Comparison of ENCODE assay signal across 20 cellular contexts in genomic region chr10:79475119-79475653, GRCh38. TPM values are rescaled to one million over a fixed set of nuclear protein-coding genes. Genes with fewer than 3 reads are reported as not detected.
DNase-seq lines count a peak whose midpoint lies in the region; ATAC-seq, FAIRE-seq and TF ChIP-seq lines count a peak whose summit lies in the region.
"Had no signal": no experiment of that assay in that cellular context is flagged by ENCODE, and none has a peak within 500 bp of the region (broad histone marks: within the 10 kb centered on the region; RNA-seq: fewer than 3 reads in every experiment).

No MANE protein-coding gene starts in this region.

- H3K4me1 Mint-ChIP-seq in immature natural killer cell = no peaks in the 10 kb centered on the region
- H3K4me1 Mint-ChIP-seq: CD4-positive, alpha-beta memory T cell had no signal

- no peak overlapping the region for H3K4me2 ChIP-seq in A549
- no peak overlapping the region for H3K4me2 ChIP-seq in PC-3 (ENCODE audit: low read length)
- H3K4me2 ChIP-seq in H1 (ENCODE audit: insufficient read depth in 1 of 2, low read depth in 2 of 2, low read length in 2 of 2) = no peak overlapping the region

- CTCF ChIA-PET in A549 (lab: Yijun Ruan, JAX) (interaction anchor here (1.5 to 2.3 kb wide), 3 partner anchors 11 to 101 kb away, joined by 4 to 7 read pairs (median 5); no protein-coding TSS in a partner anchor), PC-3 (lab: Charles Lee) (interaction anchor here (1.0 to 1.2 kb wide), 2 partner anchors 8 to 101 kb away, joined by 4 read pairs; no protein-coding TSS in a partner anchor), H1 (lab: Charles Lee; ENCODE audit: partially characterized antibody) (interaction anchor here (1.0 to 4.1 kb wide), 7 partner anchors 8 to 101 kb away, joined by 3 to 25 read pairs (median 6); no protein-coding TSS in a partner anchor)

- BruUV-seq in PC-3 (replicated peaks; lab: Mats Ljungman, UMichigan) = no TSS peak

- H3K9me2 ChIP-seq in PC-3 (replicated peaks; ENCODE audit: low read length) = no peaks in the 10 kb centered on the region

- no peak overlapping the region for H3K27ac ChIP-seq in A549
- no peak overlapping the region for H3K27ac ChIP-seq in PC-3 (ENCODE audit: low read length)
- H3K27ac ChIP-seq in H1 (ENCODE audit: low read depth, low read length) = no peak overlapping the region

- no peak overlapping the region for H2AK5ac ChIP-seq in H1 (ENCODE audit: low read depth, low read length)

- WGBS in A549 (ENCODE audit: missing lambda C conversion rate) = 65% methylated on average over 7 of the region's 7 CpGs
- 84% methylated on average over 7 of the region's 7 CpGs; no CpG with 5 or more reads in 1 of the 2 experiments for WGBS in H1 (ENCODE audit: extremely low coverage in 1 of 2, insufficient coverage in 1 of 2, insufficient read length in 1 of 2, insufficient replicate concordance in 2 of 2, low coverage in 1 of 2, low lambda C conversion rate in 2 of 2, missing lambda C conversion rate in 1 of 2), 2 experiments

- no peak overlapping the region for H2BK12ac ChIP-seq in H1 (ENCODE audit: low read depth, low read length)

- no peaks in the 10 kb centered on the region for H3K79me1 ChIP-seq in H1 (ENCODE audit: low read depth, low read length)

- TF ChIP-seq RAD21 in A549 (conservative IDR thresholded peaks at IDR 0.05 in 1 of 2, IDR thresholded peaks at IDR 0.05 in 1 of 2) (no peak), H1 (IDR thresholded peaks at IDR 0.05 in 1 of 2, conservative IDR thresholded peaks at IDR 0.05 in 1 of 2; ENCODE audit: low read depth in 2 of 2, low read length in 2 of 2) (no peak)

- no peak overlapping the region for H3K27ac Mint-ChIP-seq in immature natural killer cell
- H3K27ac Mint-ChIP-seq: CD4-positive, alpha-beta memory T cell had no signal

- H3K14ac ChIP-seq in H1 (ENCODE audit: insufficient read length) = no peak overlapping the region

- H3K18ac ChIP-seq in H1 (ENCODE audit: extremely low read depth, low read length) = no peak overlapping the region

- TF ChIP-seq EP300 in A549 (IDR thresholded peaks at IDR 0.05) (no peak), H1 (IDR thresholded peaks at IDR 0.05; ENCODE audit: borderline replicate concordance in 1 of 2, low read depth in 2 of 2, low read length in 2 of 2) (no peak)

- H3K27me3 ChIP-seq in PC-3 (ENCODE audit: low read length) (no peaks in the 10 kb centered on the region), H1 (replicated peaks in 1 of 4; ENCODE audit: control insufficient read depth in 3 of 4, extremely low read depth in 1 of 4, insufficient read depth in 3 of 4, low read length in 3 of 4) (no peaks in the 10 kb centered on the region)

- no peak for TF ChIP-seq POLR2A in A549 (IDR thresholded peaks at IDR 0.05; ENCODE audit: low read length)
- TF ChIP-seq POLR2A in H1 (IDR thresholded peaks at IDR 0.05; ENCODE audit: control extremely low read depth in 1 of 2, low read depth in 2 of 2, low read length in 2 of 2) = no peak

- H3K36me3 ChIP-seq in PC-3 (ENCODE audit: low read depth, low read length) = no peaks in the 10 kb centered on the region
- no peaks in the 10 kb centered on the region for H3K36me3 ChIP-seq in H1 (ENCODE audit: control insufficient read depth in 2 of 4, insufficient read depth in 4 of 4, low read length in 3 of 4)

- H3K9ac ChIP-seq in PC-3 (ENCODE audit: low read length) (no peak overlapping the region), H1 (replicated peaks in 1 of 4; ENCODE audit: extremely low read depth in 1 of 4, low read depth in 3 of 4, low read length in 3 of 4) (no peak overlapping the region)

- FAIRE-seq in A549 (lab: Jason Lieb, UNC) (no peak), H1 (lab: Jason Lieb, UNC) (no peak)
- FAIRE-seq: GM12891, GM18507 had no signal

- H3K27me3 Mint-ChIP-seq in immature natural killer cell (ENCODE audit: low read depth in 3 of 3) = peaks cover 1 to 15% (median 9%) of the 10 kb centered on the region in 3 donors

- H3K23me2 ChIP-seq in H1 (ENCODE audit: low read depth, low read length) = no peaks in the 10 kb centered on the region; the same call in 1 of the 2 replicates

- no peaks in the 10 kb centered on the region for H3K79me2 ChIP-seq in PC-3 (ENCODE audit: low read length)
- no peaks in the 10 kb centered on the region for H3K79me2 ChIP-seq in H1 (ENCODE audit: control insufficient read depth in 1 of 2, insufficient read depth in 2 of 2, low read length in 2 of 2)

- H3K4ac ChIP-seq in H1 (replicated peaks; ENCODE audit: insufficient read length, low read depth, low read length) = no peak overlapping the region

- H3K4me3 ChIP-seq in A549 = no peak overlapping the region
- no peak overlapping the region for H3K4me3 ChIP-seq in PC-3 (ENCODE audit: low read length)
- H3K4me3 ChIP-seq in H1 (ENCODE audit: extremely low read depth in 1 of 4, insufficient read depth in 2 of 4, low read depth in 3 of 4, low read length in 4 of 4) = no peak overlapping the region

- H2BK15ac ChIP-seq in H1 (ENCODE audit: low read length) = no peak overlapping the region

- H3K36me3 Mint-ChIP-seq in immature natural killer cell = no peaks in the 10 kb centered on the region
- H3K36me3 Mint-ChIP-seq: CD4-positive, alpha-beta memory T cell had no signal

- no peaks in the 10 kb centered on the region for H3K9me3 ChIP-seq in A549
- no peaks in the 10 kb centered on the region for H3K9me3 ChIP-seq in PC-3 (ENCODE audit: low read length)
- H3K9me3 ChIP-seq in H1 (ENCODE audit: insufficient read depth in 2 of 2, low read depth in 1 of 2, low read length in 1 of 2) = no peaks in the 10 kb centered on the region

- no peak overlapping the region for H4K91ac ChIP-seq in H1 (replicated peaks; ENCODE audit: insufficient read length, low read length)

- no peaks in the 10 kb centered on the region for H3K4me1 ChIP-seq in A549
- H3K4me1 ChIP-seq in PC-3 (ENCODE audit: insufficient read depth, low read length) = peaks cover 9% of the 10 kb centered on the region
- peaks cover 0 to 4% (median 0%) of the 10 kb centered on the region in 4 experiments; a peak in 1 of 7 replicates for H3K4me1 ChIP-seq in H1 (replicated peaks in 1 of 4; ENCODE audit: control insufficient read depth in 3 of 4, insufficient read depth in 4 of 4, low read length in 3 of 4)

- no peak overlapping the region for H3K4me3 Mint-ChIP-seq in immature natural killer cell
- H3K4me3 Mint-ChIP-seq: CD4-positive, alpha-beta memory T cell had no signal

- POLR2A ChIA-PET in A549 (lab: Yijun Ruan, JAX) = no interaction called here
- POLR2A ChIA-PET in PC-3 (lab: Charles Lee; ENCODE audit: unreplicated experiment) = interaction anchor here (0.6 kb wide), 1 partner anchor 291 kb away, joined by 3 read pairs; no protein-coding TSS in a partner anchor
- POLR2A ChIA-PET in H1 (lab: Charles Lee; ENCODE audit: partially characterized antibody) = interaction anchor here (1.4 kb wide), 1 partner anchor 21 kb away, joined by 3 read pairs; no protein-coding TSS in a partner anchor

- H4K5ac ChIP-seq in H1 (ENCODE audit: insufficient read length, low read depth, low read length) = no peak overlapping the region

- TF ChIP-seq CTCF in A549 (IDR thresholded peaks at IDR 0.05) = no peak
- no peak for TF ChIP-seq CTCF in PC-3 (conservative IDR thresholded peaks at IDR 0.05; ENCODE audit: low read depth, low read length)
- no peak for TF ChIP-seq CTCF in H1 (IDR thresholded peaks at IDR 0.05; ENCODE audit: control extremely low read depth in 1 of 3, insufficient read depth in 1 of 3, low read depth in 1 of 3, low read length in 3 of 3)

- ATAC-seq in A549 (no peak), PC-3 (peak; percentile 31), HG02884 (IDR thresholded peaks at IDR 0.05; ENCODE audit: unreplicated experiment) (no peak)
- ATAC-seq: HCT116 had no signal

- intact Hi-C loops in PC-3 (cut with micrococcal nuclease) = no loop called here

- no peak overlapping the region for H2BK120ac ChIP-seq in H1 (replicated peaks; ENCODE audit: low read depth, low read length)

- H2BK5ac ChIP-seq in H1 (ENCODE audit: low read depth, low read length) = no peak overlapping the region

- no peaks in the 10 kb centered on the region for H3F3A ChIP-seq in PC-3 (ENCODE audit: low read length, unreplicated experiment)

- H2AFZ ChIP-seq in PC-3 (ENCODE audit: low read length) (no peak overlapping the region), H1 (ENCODE audit: low read length) (no peak overlapping the region)

- no peak overlapping the region for H3K56ac ChIP-seq in H1 (replicated peaks; ENCODE audit: insufficient read length, low read depth, low read length)

- H4K8ac ChIP-seq in H1 (ENCODE audit: extremely low read depth, insufficient read depth, low read length) = 0 out of 2 replicates have a peak overlapping the region, but pooled peaks have one; percentile 9

- no peak overlapping the region for H2BK20ac ChIP-seq in H1 (ENCODE audit: low read length)

- DNase-seq in A549 (ENCODE audit: low read depth in 1 of 2, low spot score in 1 of 2) (no peak), HT-29 (ENCODE audit: low spot score) (peak; percentile 19), PC-3 (no peak), H1 (ENCODE audit: low read depth in 1 of 2, low spot score in 2 of 2) (no peak), NCI-H526 treated with DMSO at 0.1 percent for 48 hours (lab: John Stamatoyannopoulos, UW) (no peak), immature natural killer cell (no peak)
- DNase-seq: 8988T; C1 segment of cervical spinal cord; Calu3; CD4-positive, alpha-beta memory T cell; COR-L47; DMS53; DMS79 treated with DMSO at 0.1 percent for 48 hours; GF-D8; GOT3; H7 had no signal

- no peak overlapping the region for H3K23ac ChIP-seq in H1 (ENCODE audit: insufficient read length)

- H3K9me3 Mint-ChIP-seq in immature natural killer cell = no peaks in the 10 kb centered on the region
- H3K9me3 Mint-ChIP-seq: CD4-positive, alpha-beta memory T cell had no signal

- H4K20me1 ChIP-seq in PC-3 (ENCODE audit: low read length) = no peaks in the 10 kb centered on the region
- H4K20me1 ChIP-seq in H1 (replicated peaks in 1 of 2; ENCODE audit: control insufficient read depth in 1 of 2, insufficient read depth in 2 of 2, low read length in 2 of 2) = no peaks in the 10 kb centered on the region

RNA-seq across cellular contexts. Expression of gene ZCCHC24, which starts 29.8 kb away (rescaled TPM):
- polyA plus RNA-seq in A549 (2011; rRNA removed) (2.4 and 2.7 TPM in 2 replicates), A549 (2017; fragmentation: RNase III; extraction: RNeasy Plus Mini Kit Qiagen cat#74134 plus additional on column Dnase treatment) (3.9 to 4.7 TPM (median 4.2 TPM) in 3 replicates), H1 (2011; rRNA removed) (3.9 and 5.8 TPM in 2 replicates), immature natural killer cell (1 to 10 TPM; 1.6 to 2.2 (median 1.7) TPM)
- polyA plus RNA-seq in A549 (2012; cell fraction: cytosol; rRNA removed) = 1.6 and 2.6 TPM in 2 replicates
- polyA plus RNA-seq in A549 (2012; cell fraction: nucleus; rRNA removed) = 1.9 and 2.6 TPM in 2 replicates
- polyA minus RNA-seq in A549 (2011; rRNA and poly(A)+ RNA removed) = 3.3 and 4.0 TPM in 2 replicates
- 0.10 TPM in 1 of 2 replicates, not detected in the other for total RNA-seq in HT-29 (2014; rRNA removed; shearing (Covaris generic))
- total RNA-seq in PC-3 (2014; rRNA removed) = 32.9 and 40.7 TPM in 2 replicates
- 6.2 and 6.9 TPM in 2 replicates for total RNA-seq in H1 (2021; fragmentation: NEBNext Ultra II Directional; extraction: Animal tissue kit (Norgen Biotek cat#: 25700))
- 4.1 TPM for polyA plus RNA-seq in H1 (2011; cell fraction: cytosol; rRNA removed)
- polyA plus RNA-seq in H1 (2011; cell fraction: nucleus; rRNA removed) = 4.5 TPM
- 3.1 to 4.4 TPM (median 4.3 TPM) in 4 replicates for polyA plus RNA-seq in H1 (2012, experiment 1 of 2)
- 3.8 TPM for polyA plus RNA-seq in H1 (2012, experiment 2 of 2)
- polyA plus RNA-seq in H1 (2013, experiment 1 of 2) = 3.6 TPM
- 3.8 TPM for polyA plus RNA-seq in H1 (2013, experiment 2 of 2)
- 3.4 and 3.7 TPM in 2 replicates for polyA minus RNA-seq in H1 (2011; rRNA and poly(A)+ RNA removed)
- polyA minus RNA-seq in H1 (2011; cell fraction: cytosol; rRNA and poly(A)+ RNA removed) = 4.0 TPM
- 3.2 TPM for polyA minus RNA-seq in H1 (2011; cell fraction: nucleus; rRNA and poly(A)+ RNA removed)

RNA-seq across cellular contexts. Expression of gene EIF5AL1, which starts 37.1 kb away (rescaled TPM):
- polyA plus RNA-seq in A549 (2011; rRNA removed) = 1.7 and 2.7 TPM in 2 replicates
- polyA plus RNA-seq in A549 (2012; cell fraction: cytosol; rRNA removed) = 0.66 TPM in 2 replicates
- 1.2 and 1.4 TPM in 2 replicates for polyA plus RNA-seq in A549 (2012; cell fraction: nucleus; rRNA removed)
- polyA plus RNA-seq in A549 (2017; fragmentation: RNase III; extraction: RNeasy Plus Mini Kit Qiagen cat#74134 plus additional on column Dnase treatment) = 1.5 to 5.7 TPM (median 4.1 TPM) in 3 replicates
- polyA minus RNA-seq in A549 (2011; rRNA and poly(A)+ RNA removed) = 0.87 and 1.3 TPM in 2 replicates
- 0.53 and 0.81 TPM in 2 replicates for total RNA-seq in HT-29 (2014; rRNA removed; shearing (Covaris generic))
- total RNA-seq in PC-3 (2014; rRNA removed) = 0.51 and 0.75 TPM in 2 replicates
- 1.7 and 2.0 TPM in 2 replicates for total RNA-seq in H1 (2021; fragmentation: NEBNext Ultra II Directional; extraction: Animal tissue kit (Norgen Biotek cat#: 25700))
- polyA plus RNA-seq in H1 (2011; rRNA removed) = 2.0 and 2.2 TPM in 2 replicates
- 1.4 TPM for polyA plus RNA-seq in H1 (2011; cell fraction: cytosol; rRNA removed)
- polyA plus RNA-seq in H1 (2011; cell fraction: nucleus; rRNA removed) = 0.58 TPM
- polyA plus RNA-seq in H1 (2012, experiment 1 of 2) = 1.5 to 8.3 TPM (median 1.8 TPM) in 4 replicates
- polyA plus RNA-seq in H1 (2012, experiment 2 of 2) = 1.7 TPM
- polyA plus RNA-seq in H1 (2013, experiment 1 of 2) = 1.1 TPM
- polyA plus RNA-seq in H1 (2013, experiment 2 of 2) = 1.1 TPM
- polyA minus RNA-seq in H1 (2011; rRNA and poly(A)+ RNA removed) = 2.0 and 2.1 TPM in 2 replicates
- polyA minus RNA-seq in H1 (2011; cell fraction: cytosol; rRNA and poly(A)+ RNA removed) = not detected
- 0.40 TPM for polyA minus RNA-seq in H1 (2011; cell fraction: nucleus; rRNA and poly(A)+ RNA removed)
- polyA plus RNA-seq in immature natural killer cell = under 1 TPM; 0.21 to 0.48 (median 0.38) TPM

Comparison
In these comparisons a context has a peak if more than half of its experiments do, and no peak if none do; other contexts are left out.
1. Of the 18 proteins assayed by ChIP-seq in both H1 and A549: peak only in H1: none; only in A549: MAFK; in both: none; in neither: 17.